1 cellular context compared by ENCODE assay signal in the genomic region with DNA sequence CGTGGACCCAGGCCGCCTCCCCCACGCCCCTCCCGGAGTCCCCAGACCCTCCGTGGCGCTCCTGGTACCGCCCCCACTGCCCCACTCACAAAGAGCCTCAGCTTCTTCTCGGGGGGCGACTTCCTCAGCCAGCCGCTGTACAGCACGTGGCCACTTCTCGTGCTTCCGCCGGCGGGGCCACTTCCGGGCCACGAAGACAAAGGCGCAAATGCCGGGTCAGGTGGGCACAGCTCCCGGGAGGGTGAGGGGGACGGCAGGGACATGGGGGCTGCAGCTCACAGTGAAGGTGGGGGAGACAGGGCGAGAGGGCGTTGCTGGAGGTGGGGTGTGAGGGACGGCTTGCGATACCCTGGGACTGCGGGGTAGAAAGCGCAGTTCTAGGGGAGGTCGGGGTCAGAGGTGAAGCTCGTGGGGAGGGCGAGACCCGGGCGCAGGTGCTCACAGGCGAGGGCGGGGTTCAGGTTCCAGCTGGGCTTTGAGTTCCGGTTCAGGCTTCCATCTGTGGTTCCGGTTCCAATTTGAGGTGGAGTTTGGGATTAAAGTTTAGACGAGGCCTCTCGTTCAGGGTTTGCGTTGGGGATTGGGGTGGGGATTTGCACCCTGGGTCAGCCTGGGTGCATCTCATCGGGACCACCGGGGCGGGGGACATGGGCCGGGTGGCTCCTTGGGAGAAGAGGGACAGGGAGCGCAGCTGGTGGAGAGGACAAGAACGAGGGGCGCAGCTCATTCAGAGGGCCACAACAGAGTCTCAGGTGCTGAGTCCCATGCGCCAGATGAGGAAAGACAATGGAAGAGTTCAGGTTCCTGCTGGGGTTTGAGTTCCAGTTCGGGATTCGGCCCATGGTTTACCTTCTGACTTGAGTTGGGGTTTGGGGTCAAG.
TF ChIP-seq lines count a peak whose summit lies in the region.

A gene with protein sequence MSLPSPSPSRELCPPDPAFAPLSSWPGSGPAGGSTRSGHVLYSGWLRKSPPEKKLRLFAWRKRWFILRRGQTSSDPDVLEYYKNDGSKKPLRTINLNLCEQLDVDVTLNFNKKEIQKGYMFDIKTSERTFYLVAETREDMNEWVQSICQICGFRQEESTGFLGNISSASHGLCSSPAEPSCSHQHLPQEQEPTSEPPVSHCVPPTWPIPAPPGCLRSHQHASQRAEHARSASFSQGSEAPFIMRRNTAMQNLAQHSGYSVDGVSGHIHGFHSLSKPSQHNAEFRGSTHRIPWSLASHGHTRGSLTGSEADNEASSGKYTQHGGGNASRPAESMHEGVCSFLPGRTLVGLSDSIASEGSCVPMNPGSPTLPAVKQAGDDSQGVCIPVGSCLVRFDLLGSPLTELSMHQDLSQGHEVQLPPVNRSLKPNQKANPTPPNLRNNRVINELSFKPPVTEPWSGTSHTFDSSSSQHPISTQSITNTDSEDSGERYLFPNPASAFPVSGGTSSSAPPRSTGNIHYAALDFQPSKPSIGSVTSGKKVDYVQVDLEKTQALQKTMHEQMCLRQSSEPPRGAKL (minus strand): TSS at position 371 of the 880 bp plus-strand sequence. CDS start 108 bp downstream, at position 263.

TF ChIP-seq in IMR-90, 13 proteins besides CTCF, POLR2A, EP300 and RAD21:
- TF ChIP-seq BHLHE40 (IDR thresholded peaks at IDR 0.05; ENCODE audit: low read depth, low read length) (no peak), RCOR1 (IDR thresholded peaks at IDR 0.05; ENCODE audit: insufficient replicate concordance, low read length) (no peak), SMC3 (IDR thresholded peaks at IDR 0.05; ENCODE audit: low read depth, low read length) (no peak)
- TF ChIP-seq, protein P1, sequence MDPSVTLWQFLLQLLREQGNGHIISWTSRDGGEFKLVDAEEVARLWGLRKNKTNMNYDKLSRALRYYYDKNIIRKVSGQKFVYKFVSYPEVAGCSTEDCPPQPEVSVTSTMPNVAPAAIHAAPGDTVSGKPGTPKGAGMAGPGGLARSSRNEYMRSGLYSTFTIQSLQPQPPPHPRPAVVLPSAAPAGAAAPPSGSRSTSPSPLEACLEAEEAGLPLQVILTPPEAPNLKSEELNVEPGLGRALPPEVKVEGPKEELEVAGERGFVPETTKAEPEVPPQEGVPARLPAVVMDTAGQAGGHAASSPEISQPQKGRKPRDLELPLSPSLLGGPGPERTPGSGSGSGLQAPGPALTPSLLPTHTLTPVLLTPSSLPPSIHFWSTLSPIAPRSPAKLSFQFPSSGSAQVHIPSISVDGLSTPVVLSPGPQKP (IDR thresholded peaks at IDR 0.05; ENCODE audit: borderline replicate concordance, low read depth, low read length), result no peak
